Comparison of ENCODE assay signal across 9 cellular contexts in the genomic region with DNA sequence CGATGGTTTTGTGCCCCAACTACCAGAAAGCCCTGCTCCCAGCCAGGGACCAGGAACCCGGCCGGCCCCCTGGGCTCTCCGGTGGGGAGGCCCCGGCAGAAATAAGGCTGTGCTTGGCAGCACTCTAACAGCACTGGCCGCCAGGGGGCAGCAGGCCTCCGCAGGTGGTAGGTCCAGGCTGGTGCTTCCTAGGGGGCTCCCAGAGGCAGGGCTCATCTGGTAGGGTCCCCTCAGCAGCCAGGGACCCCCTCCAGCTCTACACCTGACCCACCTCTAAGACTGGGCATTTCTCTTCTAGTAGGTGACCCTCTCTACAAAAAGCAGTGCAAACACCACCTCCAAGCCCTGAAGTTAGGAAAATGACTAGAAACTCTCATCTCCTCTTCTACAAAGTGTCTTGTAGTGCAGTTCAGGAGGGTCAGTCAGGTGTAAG.
DNase-seq lines count a peak whose midpoint lies in the region; ATAC-seq, FAIRE-seq and TF ChIP-seq lines count a peak whose summit lies in the region.
"Had no signal": no experiment of that assay in that cellular context is flagged by ENCODE, and none has a peak within 500 bp of the region (broad histone marks: within the 10 kb centered on the region; RNA-seq: fewer than 3 reads in every experiment).

No MANE protein-coding gene starts in this region.

- POLR2A ChIA-PET in SK-N-SH (lab: Yijun Ruan, JAX) = no interaction called here

- no peak overlapping the region for H3K9ac ChIP-seq in SK-N-SH

- WGBS in SK-N-SH (ENCODE audit: low lambda C conversion rate) = 0% methylated on average over 3 of the region's 7 CpGs

- no peaks in the 10 kb centered on the region for H3K36me3 ChIP-seq in SK-N-SH (replicated peaks in 1 of 2; ENCODE audit: control insufficient read depth in 1 of 2, insufficient read depth in 2 of 2, low read length in 1 of 2)

- intact Hi-C loops in Right ventricle myocardium inferior (cut with DNase I) = loop anchor here (1.0 to 10.0 kb wide), 3 partner anchors 103 to 801 kb away; a partner anchor contains a TSS

- DNase-seq in DMS53 (lab: John Stamatoyannopoulos, UW) = peak; percentile 77
- peak; percentile 91 for DNase-seq in SK-N-SH
- peak; percentile 85 for DNase-seq in activated naive CD4-positive, alpha-beta T cell treated with anti-CD3 and anti-CD28 coated beads, Interleukin-2, amount 50 U/mL, for 16 hours
- peak; percentile 92 for DNase-seq in Right ventricle myocardium inferior (ENCODE audit: missing footprints)
- DNase-seq in putamen (ENCODE audit: low spot score) = peak; percentile 66
- DNase-seq in urothelium cell line (ENCODE audit: low spot score) = peak; percentile 77

- H3K4me2 ChIP-seq in SK-N-SH = no peak overlapping the region

- H3K4me1 ChIP-seq in SK-N-SH (ENCODE audit: control insufficient read depth in 1 of 2, insufficient read depth in 2 of 2, low read depth in 1 of 2, low read length in 1 of 2) = no peaks in the 10 kb centered on the region; a peak in 1 of 4 replicates

- FAIRE-seq in urothelium cell line (lab: Jason Lieb, UNC) = no peak
- FAIRE-seq: endometrium had no signal

- H4K20me1 ChIP-seq in SK-N-SH (ENCODE audit: insufficient read depth) = no peaks in the 10 kb centered on the region

- ATAC-seq in GM21447 (IDR thresholded peaks at IDR 0.05; ENCODE audit: unreplicated experiment) = peak; percentile 83
- ATAC-seq in Right ventricle myocardium inferior = peak; percentile 79

- H3K27ac ChIP-seq in SK-N-SH (ENCODE audit: low read depth in 2 of 2, low read length in 1 of 2) = no peak overlapping the region

- CTCF ChIA-PET in SK-N-SH (lab: Yijun Ruan, JAX) = interaction anchor here (0.8 to 6.6 kb wide), 44 partner anchors 7 to 813 kb away, joined by 3 to 120 read pairs (median 3); a partner anchor contains a TSS

- no peaks in the 10 kb centered on the region for H3F3A ChIP-seq in SK-N-SH (replicated peaks; ENCODE audit: insufficient read depth)

- no peaks in the 10 kb centered on the region for H3K79me2 ChIP-seq in SK-N-SH (ENCODE audit: insufficient read depth)

- TF ChIP-seq RAD21 in Ishikawa (IDR thresholded peaks at IDR 0.05; ENCODE audit: low read depth) (peak; percentile 93), SK-N-SH (IDR thresholded peaks at IDR 0.05; ENCODE audit: low read length) (peak; percentile 94)

- H3K9me2 ChIP-seq in SK-N-SH = no peaks in the 10 kb centered on the region

- no peak overlapping the region for H2AFZ ChIP-seq in SK-N-SH (ENCODE audit: low read depth)

- TF ChIP-seq CTCF in SK-N-SH (IDR thresholded peaks at IDR 0.05) = peak; percentile 97

- no peaks in the 10 kb centered on the region for H3K9me3 ChIP-seq in SK-N-SH

- TF ChIP-seq EP300 in Ishikawa (IDR thresholded peaks at IDR 0.05; ENCODE audit: borderline replicate concordance) = no peak
- TF ChIP-seq EP300 in SK-N-SH (IDR thresholded peaks at IDR 0.05; ENCODE audit: borderline replicate concordance in 1 of 2, low read depth in 1 of 2, low read length in 1 of 2) = no peak

- peak overlapping the region in 1 of 2 experiments; percentile 33; a peak in 1 of 4 replicates for H3K4me3 ChIP-seq in SK-N-SH (ENCODE audit: low read depth in 2 of 2, low read length in 1 of 2)

- H3K27me3 ChIP-seq in SK-N-SH (ENCODE audit: insufficient read depth) = no peaks in the 10 kb centered on the region

TF ChIP-seq in Ishikawa, 13 proteins besides CTCF, POLR2A, EP300 and RAD21:
- TF ChIP-seq, protein P1, sequence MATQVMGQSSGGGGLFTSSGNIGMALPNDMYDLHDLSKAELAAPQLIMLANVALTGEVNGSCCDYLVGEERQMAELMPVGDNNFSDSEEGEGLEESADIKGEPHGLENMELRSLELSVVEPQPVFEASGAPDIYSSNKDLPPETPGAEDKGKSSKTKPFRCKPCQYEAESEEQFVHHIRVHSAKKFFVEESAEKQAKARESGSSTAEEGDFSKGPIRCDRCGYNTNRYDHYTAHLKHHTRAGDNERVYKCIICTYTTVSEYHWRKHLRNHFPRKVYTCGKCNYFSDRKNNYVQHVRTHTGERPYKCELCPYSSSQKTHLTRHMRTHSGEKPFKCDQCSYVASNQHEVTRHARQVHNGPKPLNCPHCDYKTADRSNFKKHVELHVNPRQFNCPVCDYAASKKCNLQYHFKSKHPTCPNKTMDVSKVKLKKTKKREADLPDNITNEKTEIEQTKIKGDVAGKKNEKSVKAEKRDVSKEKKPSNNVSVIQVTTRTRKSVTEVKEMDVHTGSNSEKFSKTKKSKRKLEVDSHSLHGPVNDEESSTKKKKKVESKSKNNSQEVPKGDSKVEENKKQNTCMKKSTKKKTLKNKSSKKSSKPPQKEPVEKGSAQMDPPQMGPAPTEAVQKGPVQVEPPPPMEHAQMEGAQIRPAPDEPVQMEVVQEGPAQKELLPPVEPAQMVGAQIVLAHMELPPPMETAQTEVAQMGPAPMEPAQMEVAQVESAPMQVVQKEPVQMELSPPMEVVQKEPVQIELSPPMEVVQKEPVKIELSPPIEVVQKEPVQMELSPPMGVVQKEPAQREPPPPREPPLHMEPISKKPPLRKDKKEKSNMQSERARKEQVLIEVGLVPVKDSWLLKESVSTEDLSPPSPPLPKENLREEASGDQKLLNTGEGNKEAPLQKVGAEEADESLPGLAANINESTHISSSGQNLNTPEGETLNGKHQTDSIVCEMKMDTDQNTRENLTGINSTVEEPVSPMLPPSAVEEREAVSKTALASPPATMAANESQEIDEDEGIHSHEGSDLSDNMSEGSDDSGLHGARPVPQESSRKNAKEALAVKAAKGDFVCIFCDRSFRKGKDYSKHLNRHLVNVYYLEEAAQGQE (IDR thresholded peaks at IDR 0.05; ENCODE audit: low read depth) = no peak
- TF ChIP-seq TAF1 (IDR thresholded peaks at IDR 0.05; ENCODE audit: low read depth) (no peak), TEAD4 (IDR thresholded peaks at IDR 0.05) (no peak), TCF12 (IDR thresholded peaks at IDR 0.05; ENCODE audit: low read depth) (no peak), CEBPB (IDR thresholded peaks at IDR 0.05) (no peak), CREB1 (IDR thresholded peaks at IDR 0.05; ENCODE audit: low read depth) (no peak), EGR1 (IDR thresholded peaks at IDR 0.05) (no peak), YY1 (IDR thresholded peaks at IDR 0.05; ENCODE audit: low read depth) (no peak), ZBTB7A (IDR thresholded peaks at IDR 0.05; ENCODE audit: low read depth) (no peak), FOXM1 (IDR thresholded peaks at IDR 0.05; ENCODE audit: borderline replicate concordance, low read depth) (no peak)

TF ChIP-seq in SK-N-SH, 30 proteins besides CTCF, POLR2A, EP300 and RAD21:
- TF ChIP-seq, protein P2, sequence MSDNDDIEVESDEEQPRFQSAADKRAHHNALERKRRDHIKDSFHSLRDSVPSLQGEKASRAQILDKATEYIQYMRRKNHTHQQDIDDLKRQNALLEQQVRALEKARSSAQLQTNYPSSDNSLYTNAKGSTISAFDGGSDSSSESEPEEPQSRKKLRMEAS (IDR thresholded peaks at IDR 0.05; ENCODE audit: low read depth) = no peak
- TF ChIP-seq, protein P3, sequence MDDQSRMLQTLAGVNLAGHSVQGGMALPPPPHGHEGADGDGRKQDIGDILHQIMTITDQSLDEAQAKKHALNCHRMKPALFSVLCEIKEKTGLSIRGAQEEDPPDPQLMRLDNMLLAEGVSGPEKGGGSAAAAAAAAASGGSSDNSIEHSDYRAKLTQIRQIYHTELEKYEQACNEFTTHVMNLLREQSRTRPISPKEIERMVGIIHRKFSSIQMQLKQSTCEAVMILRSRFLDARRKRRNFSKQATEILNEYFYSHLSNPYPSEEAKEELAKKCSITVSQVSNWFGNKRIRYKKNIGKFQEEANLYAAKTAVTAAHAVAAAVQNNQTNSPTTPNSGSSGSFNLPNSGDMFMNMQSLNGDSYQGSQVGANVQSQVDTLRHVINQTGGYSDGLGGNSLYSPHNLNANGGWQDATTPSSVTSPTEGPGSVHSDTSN (IDR thresholded peaks at IDR 0.05) = no peak
- TF ChIP-seq CHD2 (IDR thresholded peaks at IDR 0.05; ENCODE audit: low read length, partially characterized antibody) (no peak), GABPA (IDR thresholded peaks at IDR 0.05; ENCODE audit: low read depth) (no peak), POLR2AphosphoS5 (IDR thresholded peaks at IDR 0.05; ENCODE audit: low read depth, low read length) (no peak), YY1 (IDR thresholded peaks at IDR 0.05; ENCODE audit: low read depth) (no peak), FOXJ3 (CRISPR knock-in tag; IDR thresholded peaks at IDR 0.05) (0 out of 2 replicates have a peak, but pooled peaks have one; percentile 16), NFIC (IDR thresholded peaks at IDR 0.05; ENCODE audit: borderline replicate concordance) (no peak), SMC3 (IDR thresholded peaks at IDR 0.05; ENCODE audit: low read depth, low read length) (peak; percentile 97)
- TF ChIP-seq, protein P4, sequence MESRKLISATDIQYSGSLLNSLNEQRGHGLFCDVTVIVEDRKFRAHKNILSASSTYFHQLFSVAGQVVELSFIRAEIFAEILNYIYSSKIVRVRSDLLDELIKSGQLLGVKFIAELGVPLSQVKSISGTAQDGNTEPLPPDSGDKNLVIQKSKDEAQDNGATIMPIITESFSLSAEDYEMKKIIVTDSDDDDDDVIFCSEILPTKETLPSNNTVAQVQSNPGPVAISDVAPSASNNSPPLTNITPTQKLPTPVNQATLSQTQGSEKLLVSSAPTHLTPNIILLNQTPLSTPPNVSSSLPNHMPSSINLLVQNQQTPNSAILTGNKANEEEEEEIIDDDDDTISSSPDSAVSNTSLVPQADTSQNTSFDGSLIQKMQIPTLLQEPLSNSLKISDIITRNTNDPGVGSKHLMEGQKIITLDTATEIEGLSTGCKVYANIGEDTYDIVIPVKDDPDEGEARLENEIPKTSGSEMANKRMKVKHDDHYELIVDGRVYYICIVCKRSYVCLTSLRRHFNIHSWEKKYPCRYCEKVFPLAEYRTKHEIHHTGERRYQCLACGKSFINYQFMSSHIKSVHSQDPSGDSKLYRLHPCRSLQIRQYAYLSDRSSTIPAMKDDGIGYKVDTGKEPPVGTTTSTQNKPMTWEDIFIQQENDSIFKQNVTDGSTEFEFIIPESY (IDR thresholded peaks at IDR 0.05; ENCODE audit: borderline replicate concordance, low read depth) = no peak
TF ChIP-seq in SK-N-SH: peak in this region for 2.
